Comparison of ENCODE assay signal across 8 cellular contexts in genomic region chr17:19867654-19868395, GRCh38. TPM values are rescaled to one million over a fixed set of nuclear protein-coding genes. Genes with fewer than 3 reads are reported as not detected.
A peak's percentile ranks its signal among the peaks of the same experiment; 100 is the strongest.
DNase-seq lines count a peak whose midpoint lies in the region; ATAC-seq and TF ChIP-seq lines count a peak whose summit lies in the region.

TSS of gene ULK2 (minus strand) at chr17:19867936. CDS start at chr17:19867417, 519 bp downstream.

- no peaks in the 10 kb centered on the region for H3K36me3 ChIP-seq in KMS-11 (ENCODE audit: insufficient read depth)
- no peaks in the 10 kb centered on the region for H3K36me3 ChIP-seq in WERI-Rb-1

- no peaks in the 10 kb centered on the region for H3K79me2 ChIP-seq in KMS-11 (ENCODE audit: insufficient read depth, low read depth)

- DNase-seq in AG04450 (ENCODE audit: low read depth, low spot score) (peak; percentile 21), WERI-Rb-1 (peak; percentile 37), dedifferentiated amniotic fluid mesenchymal stem cell (ENCODE audit: extremely low spot score) (peak; percentile 39), kidney tubule cell (ENCODE audit: low spot score) (peak; percentile 76)
- peak; percentile 22 to 35 for DNase-seq in stimulated activated CD4-positive, alpha-beta T cell treated with anti-CD3 and anti-CD28 coated beads, Interleukin-12 subunit alpha, Interleukin-12 subunit beta, amount 100 ng/mL, for 24 hours (ENCODE audit: low read depth in 2 of 2)
- no peak for DNase-seq in NK-92 treated with Interleukin-12 subunit alpha and Interleukin-12 subunit beta, amount 100 ng/mL, for 24 hours (lab: John Stamatoyannopoulos, UW)

- no peaks in the 10 kb centered on the region for H4K20me1 ChIP-seq in KMS-11 (ENCODE audit: insufficient read depth)

- peak within 1 kb of the TSS; percentile 73 for H3K4me3 ChIP-seq in AG04450 (ENCODE audit: low read depth, low read length)
- H3K4me3 ChIP-seq in KMS-11 (IDR thresholded peaks at IDR 0.05; ENCODE audit: insufficient read depth, low read depth, low read length), result no peak within 1 kb of the TSS
- peak within 1 kb of the TSS; percentile 56 for H3K4me3 ChIP-seq in WERI-Rb-1 (ENCODE audit: low read depth, low read length)

- peak within 1 kb of the TSS; percentile 86 for H2AFZ ChIP-seq in KMS-11 (ENCODE audit: low read depth)

- CTCF ChIA-PET in AG04450 (lab: Charles Lee), result no interaction called here

- H3K27ac ChIP-seq in AG04450 (ENCODE audit: low read depth, low read length), result peak within 1 kb of the TSS; percentile 31
- peak within 1 kb of the TSS; percentile 63 for H3K27ac ChIP-seq in KMS-11
- peak within 1 kb of the TSS; percentile 69 for H3K27ac ChIP-seq in WERI-Rb-1

- POLR2A ChIA-PET in AG04450 (lab: Yijun Ruan, JAX), result interaction anchor here (0.6 to 1.2 kb wide), 2 partner anchors 21 to 36 kb away, joined by 3 to 4 read pairs; no protein-coding TSS in a partner anchor

- H3K27me3 ChIP-seq in AG04450 (ENCODE audit: control insufficient read depth, insufficient read depth, low read length) (no peaks in the 10 kb centered on the region), KMS-11 (ENCODE audit: insufficient read depth, low read depth) (no peaks in the 10 kb centered on the region), WERI-Rb-1 (ENCODE audit: insufficient read depth, low read depth, severe bottlenecking) (no peaks in the 10 kb centered on the region)

- H3K9me3 ChIP-seq in AG04450 (ENCODE audit: control insufficient read depth, insufficient read depth, low read length) (no peaks in the 10 kb centered on the region; the same call in 1 of the 2 replicates), WERI-Rb-1 (ENCODE audit: severe bottlenecking) (peaks cover 7% of the 10 kb centered on the region)

- H3K9ac ChIP-seq in KMS-11, result peak within 1 kb of the TSS; percentile 74

- H3K4me2 ChIP-seq in KMS-11, result peak within 1 kb of the TSS; percentile 78

- peak; percentile 63 for ATAC-seq in GM18868 (IDR thresholded peaks at IDR 0.05; ENCODE audit: unreplicated experiment)

- TF ChIP-seq CTCF in AG04450 (IDR thresholded peaks at IDR 0.05; ENCODE audit: low read depth, low read length), result no peak
- TF ChIP-seq CTCF in KMS-11 (conservative IDR thresholded peaks at IDR 0.05; ENCODE audit: low read depth, low read length), result no peak
- no peak for TF ChIP-seq CTCF in WERI-Rb-1 (IDR thresholded peaks at IDR 0.05; ENCODE audit: low read depth, low read length)

- H3K4me1 ChIP-seq in KMS-11 (ENCODE audit: low read depth, poor library complexity, severe bottlenecking), result peaks cover 7% of the 10 kb centered on the region

RNA-seq across cellular contexts. Expression of gene ULK2, which starts in this region (rescaled TPM):
- 33.0 and 33.9 TPM in 2 replicates for polyA plus RNA-seq in AG04450 (2011; rRNA removed)
- 34.5 and 44.8 TPM in 2 replicates for polyA minus RNA-seq in AG04450 (2011; rRNA and poly(A)+ RNA removed)
